Comparison of ENCODE assay signal across 1 cellular context in the genomic region with DNA sequence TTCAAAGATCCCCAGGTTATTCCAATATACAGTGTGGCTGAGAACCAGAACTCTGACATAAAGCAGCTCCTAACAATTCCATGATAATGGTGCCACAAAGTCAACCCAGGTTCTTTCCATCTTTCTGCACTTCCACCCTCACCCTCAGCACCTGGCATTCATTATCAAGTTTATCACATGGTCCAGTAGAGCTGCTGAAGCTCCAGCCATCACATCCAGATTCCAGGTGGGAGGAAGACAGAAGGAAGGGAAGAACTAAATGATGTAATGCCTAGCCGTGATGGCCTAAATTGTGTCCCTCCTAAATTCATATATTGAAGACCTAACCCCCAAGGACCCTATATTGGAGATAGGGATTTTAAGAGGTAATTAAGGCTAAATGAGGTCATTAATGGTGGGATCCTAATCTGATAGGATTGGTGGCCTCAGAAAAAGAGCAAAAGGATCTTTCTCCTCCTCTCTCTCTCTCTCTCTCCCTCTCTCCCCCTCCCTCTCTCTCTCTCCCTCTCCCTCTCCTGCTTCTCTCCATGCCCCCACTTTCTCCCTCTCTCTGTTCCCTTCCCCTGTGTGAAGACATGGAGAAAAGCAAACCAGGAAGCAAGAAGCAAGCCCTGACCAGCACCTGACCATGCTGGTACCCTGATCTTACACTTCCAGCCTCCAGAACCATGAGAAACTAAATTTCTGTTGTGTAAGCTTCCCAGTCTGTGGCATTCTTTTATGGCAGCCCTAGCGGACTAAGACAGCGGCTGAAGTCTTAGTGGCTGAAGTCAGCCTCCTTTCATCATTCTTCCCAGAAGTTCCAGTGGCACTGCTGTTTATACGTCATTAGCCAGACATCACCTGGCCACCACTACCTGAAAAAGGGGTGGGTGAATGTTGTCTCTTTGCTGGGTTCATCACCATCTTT.
TF ChIP-seq lines count a peak whose summit lies in the region.

No MANE protein-coding gene starts in this region.

TF ChIP-seq in GM12878, 131 proteins besides CTCF, POLR2A, EP300 and RAD21:
- TF ChIP-seq POU2F2 (IDR thresholded peaks at IDR 0.05; ENCODE audit: borderline replicate concordance, low read depth, low read length) (no peak), DPF2 (IDR thresholded peaks at IDR 0.05) (no peak), TAF1 (IDR thresholded peaks at IDR 0.05; ENCODE audit: borderline replicate concordance, low read depth, low read length) (no peak), NRF1 (conservative IDR thresholded peaks at IDR 0.05; ENCODE audit: low read depth, low read length) (no peak)
- TF ChIP-seq, protein P1, sequence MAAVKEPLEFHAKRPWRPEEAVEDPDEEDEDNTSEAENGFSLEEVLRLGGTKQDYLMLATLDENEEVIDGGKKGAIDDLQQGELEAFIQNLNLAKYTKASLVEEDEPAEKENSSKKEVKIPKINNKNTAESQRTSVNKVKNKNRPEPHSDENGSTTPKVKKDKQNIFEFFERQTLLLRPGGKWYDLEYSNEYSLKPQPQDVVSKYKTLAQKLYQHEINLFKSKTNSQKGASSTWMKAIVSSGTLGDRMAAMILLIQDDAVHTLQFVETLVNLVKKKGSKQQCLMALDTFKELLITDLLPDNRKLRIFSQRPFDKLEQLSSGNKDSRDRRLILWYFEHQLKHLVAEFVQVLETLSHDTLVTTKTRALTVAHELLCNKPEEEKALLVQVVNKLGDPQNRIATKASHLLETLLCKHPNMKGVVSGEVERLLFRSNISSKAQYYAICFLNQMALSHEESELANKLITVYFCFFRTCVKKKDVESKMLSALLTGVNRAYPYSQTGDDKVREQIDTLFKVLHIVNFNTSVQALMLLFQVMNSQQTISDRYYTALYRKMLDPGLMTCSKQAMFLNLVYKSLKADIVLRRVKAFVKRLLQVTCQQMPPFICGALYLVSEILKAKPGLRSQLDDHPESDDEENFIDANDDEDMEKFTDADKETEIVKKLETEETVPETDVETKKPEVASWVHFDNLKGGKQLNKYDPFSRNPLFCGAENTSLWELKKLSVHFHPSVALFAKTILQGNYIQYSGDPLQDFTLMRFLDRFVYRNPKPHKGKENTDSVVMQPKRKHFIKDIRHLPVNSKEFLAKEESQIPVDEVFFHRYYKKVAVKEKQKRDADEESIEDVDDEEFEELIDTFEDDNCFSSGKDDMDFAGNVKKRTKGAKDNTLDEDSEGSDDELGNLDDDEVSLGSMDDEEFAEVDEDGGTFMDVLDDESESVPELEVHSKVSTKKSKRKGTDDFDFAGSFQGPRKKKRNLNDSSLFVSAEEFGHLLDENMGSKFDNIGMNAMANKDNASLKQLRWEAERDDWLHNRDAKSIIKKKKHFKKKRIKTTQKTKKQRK (IDR thresholded peaks at IDR 0.05; ENCODE audit: low read depth, low read length), result no peak
- TF ChIP-seq, protein P2, sequence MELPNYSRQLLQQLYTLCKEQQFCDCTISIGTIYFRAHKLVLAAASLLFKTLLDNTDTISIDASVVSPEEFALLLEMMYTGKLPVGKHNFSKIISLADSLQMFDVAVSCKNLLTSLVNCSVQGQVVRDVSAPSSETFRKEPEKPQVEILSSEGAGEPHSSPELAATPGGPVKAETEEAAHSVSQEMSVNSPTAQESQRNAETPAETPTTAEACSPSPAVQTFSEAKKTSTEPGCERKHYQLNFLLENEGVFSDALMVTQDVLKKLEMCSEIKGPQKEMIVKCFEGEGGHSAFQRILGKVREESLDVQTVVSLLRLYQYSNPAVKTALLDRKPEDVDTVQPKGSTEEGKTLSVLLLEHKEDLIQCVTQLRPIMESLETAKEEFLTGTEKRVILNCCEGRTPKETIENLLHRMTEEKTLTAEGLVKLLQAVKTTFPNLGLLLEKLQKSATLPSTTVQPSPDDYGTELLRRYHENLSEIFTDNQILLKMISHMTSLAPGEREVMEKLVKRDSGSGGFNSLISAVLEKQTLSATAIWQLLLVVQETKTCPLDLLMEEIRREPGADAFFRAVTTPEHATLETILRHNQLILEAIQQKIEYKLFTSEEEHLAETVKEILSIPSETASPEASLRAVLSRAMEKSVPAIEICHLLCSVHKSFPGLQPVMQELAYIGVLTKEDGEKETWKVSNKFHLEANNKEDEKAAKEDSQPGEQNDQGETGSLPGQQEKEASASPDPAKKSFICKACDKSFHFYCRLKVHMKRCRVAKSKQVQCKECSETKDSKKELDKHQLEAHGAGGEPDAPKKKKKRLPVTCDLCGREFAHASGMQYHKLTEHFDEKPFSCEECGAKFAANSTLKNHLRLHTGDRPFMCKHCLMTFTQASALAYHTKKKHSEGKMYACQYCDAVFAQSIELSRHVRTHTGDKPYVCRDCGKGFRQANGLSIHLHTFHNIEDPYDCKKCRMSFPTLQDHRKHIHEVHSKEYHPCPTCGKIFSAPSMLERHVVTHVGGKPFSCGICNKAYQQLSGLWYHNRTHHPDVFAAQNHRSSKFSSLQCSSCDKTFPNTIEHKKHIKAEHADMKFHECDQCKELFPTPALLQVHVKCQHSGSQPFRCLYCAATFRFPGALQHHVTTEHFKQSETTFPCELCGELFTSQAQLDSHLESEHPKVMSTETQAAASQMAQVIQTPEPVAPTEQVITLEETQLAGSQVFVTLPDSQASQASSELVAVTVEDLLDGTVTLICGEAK (IDR thresholded peaks at IDR 0.05; ENCODE audit: borderline replicate concordance), result no peak
